In genomic region chr17:49001671-49002070, GRCh38 we compare ENCODE assay signal across 15 cellular contexts. TPM values are rescaled to one million over a fixed set of nuclear protein-coding genes. Genes with fewer than 3 reads are reported as not detected.
DNase-seq lines count a peak whose midpoint lies in the region; ATAC-seq and TF ChIP-seq lines count a peak whose summit lies in the region.
"Had no signal": no experiment of that assay in that cellular context is flagged by ENCODE, and none has a peak within 500 bp of the region (broad histone marks: within the 10 kb centered on the region; RNA-seq: fewer than 3 reads in every experiment).

No MANE protein-coding gene starts in this region.

- no peak for ATAC-seq in left lobe of liver
- no peak for ATAC-seq in omental fat pad (ENCODE audit: low FRiP score)

- H3K9me3 ChIP-seq in WERI-Rb-1 (ENCODE audit: severe bottlenecking) (no peaks in the 10 kb centered on the region), skeletal muscle satellite cell (replicated peaks; ENCODE audit: low read length) (no peaks in the 10 kb centered on the region)
- H3K9me3 ChIP-seq: thoracic aorta had no signal

- peak overlapping the region; percentile 81 for H3K4me2 ChIP-seq in skeletal muscle satellite cell (ENCODE audit: low read length)

- H3K27me3 ChIP-seq in WERI-Rb-1 (ENCODE audit: insufficient read depth, low read depth, severe bottlenecking) (no peaks in the 10 kb centered on the region), skeletal muscle satellite cell (ENCODE audit: control insufficient read depth, insufficient read depth, low read length) (peaks cover 17% of the 10 kb centered on the region)

- H3K36me3 Mint-ChIP-seq in HFFc6 (ENCODE audit: low read depth) = peaks cover 29% of the 10 kb centered on the region

- no peaks in the 10 kb centered on the region for H3K9me3 Mint-ChIP-seq in HFFc6

- DNase-seq in HFFc6 (no peak), WERI-Rb-1 (no peak), middle frontal gyrus (ENCODE audit: extremely low spot score, low spot score) (no peak), left lobe of liver (ENCODE audit: low spot score) (no peak), omental fat pad (ENCODE audit: low spot score) (no peak)
- DNase-seq in activated CD8-positive, alpha-beta memory T cell treated with anti-CD3 and anti-CD28 coated beads for 24 hours = no peak
- DNase-seq: activated CD4-positive, CD25-positive, alpha-beta regulatory T cell treated with anti-CD3 and anti-CD28 coated beads, Interleukin-2, amount 50 U/mL, for 72 hours; activated CD8-positive, alpha-beta memory T cell treated with anti-CD3 and anti-CD28 coated beads, Interleukin-2, amount 50 U/mL, for 48 hours; activated naive CD4-positive, alpha-beta T cell; retina; T-helper 2 cell had no signal

- peak overlapping the region; percentile 75 for H3K27ac Mint-ChIP-seq in HFFc6

- H3K36me3 ChIP-seq in WERI-Rb-1 (peaks cover 82% of the 10 kb centered on the region), skeletal muscle satellite cell (ENCODE audit: insufficient read depth, low read length) (no peaks in the 10 kb centered on the region)
- H3K36me3 ChIP-seq: thoracic aorta had no signal

- peaks cover 33% of the 10 kb centered on the region for H3K4me1 ChIP-seq in skeletal muscle satellite cell (ENCODE audit: control insufficient read depth, insufficient read depth, low read length)

- no peak overlapping the region for H3K27ac ChIP-seq in WERI-Rb-1
- H3K27ac ChIP-seq: thoracic aorta had no signal

- H3K27me3 Mint-ChIP-seq in HFFc6 (ENCODE audit: insufficient read depth) = peaks cover 21% of the 10 kb centered on the region

- H3K4me3 Mint-ChIP-seq in HFFc6 = peak overlapping the region; percentile 84

- peak overlapping the region; percentile 50 for H3K9ac ChIP-seq in skeletal muscle satellite cell (ENCODE audit: low read depth, low read length)

- H3K4me3 ChIP-seq in WERI-Rb-1 (ENCODE audit: low read depth, low read length) (peak overlapping the region; percentile 91), iPS-11a (ENCODE audit: low read depth, low read length) (peak overlapping the region; percentile 96), skeletal muscle satellite cell (ENCODE audit: low read length) (peak overlapping the region; percentile 34)
- H3K4me3 ChIP-seq: thoracic aorta had no signal

- H3K4me1 Mint-ChIP-seq in HFFc6 (ENCODE audit: low read depth) = peaks cover 75% of the 10 kb centered on the region

- TF ChIP-seq CTCF in HFFc6 (IDR thresholded peaks at IDR 0.05) = no peak
- TF ChIP-seq CTCF in WERI-Rb-1 (IDR thresholded peaks at IDR 0.05; ENCODE audit: low read depth, low read length) = no peak
- TF ChIP-seq CTCF in omental fat pad (IDR thresholded peaks at IDR 0.05) = no peak

RNA-seq across cellular contexts. Expression of gene IGF2BP1, which starts 4.5 kb away (rescaled TPM):
- total RNA-seq in HFFc6 (2021; fragmentation: NEBNext Ultra II Directional; extraction: Animal tissue kit (Norgen Biotek cat#: 25700)) = 10 to 100 TPM; 26.5 to 65.4 (median 60.0) TPM
- total RNA-seq in skeletal muscle satellite cell (2012; rRNA removed) = 1.3 and 3.3 TPM in 2 replicates
- 1.2 TPM for total RNA-seq in left lobe of liver
- under 1 TPM in 1 of 4 donors, not detected in 3; 0.16 TPM for total RNA-seq in omental fat pad

RNA-seq across cellular contexts. Expression of gene GIP, which starts 33.3 kb away (rescaled TPM):
- total RNA-seq in HFFc6 (2021; fragmentation: NEBNext Ultra II Directional; extraction: Animal tissue kit (Norgen Biotek cat#: 25700)) = under 1 TPM in 4 of 6 experiments, not detected in 2; 0.31 to 0.60 (median 0.35) TPM
- total RNA-seq in skeletal muscle satellite cell (2012; rRNA removed) = not detected in 2 replicates
- total RNA-seq in left lobe of liver (not detected), omental fat pad (not detected)
- total RNA-seq: liver, thoracic aorta had no signal

RNA-seq across cellular contexts. Expression of gene SNF8, which starts 57.0 kb away (rescaled TPM):
- 100 to 1,000 TPM; 131 to 176 (median 157) TPM for total RNA-seq in HFFc6 (2021; fragmentation: NEBNext Ultra II Directional; extraction: Animal tissue kit (Norgen Biotek cat#: 25700))
- total RNA-seq in skeletal muscle satellite cell (2012; rRNA removed) = 83.1 and 103 TPM in 2 replicates
- total RNA-seq in left lobe of liver = 53.4 TPM
- 10 to 100 TPM; 64.0 to 91.9 (median 76.8) TPM for total RNA-seq in omental fat pad

Comparison
In these comparisons a context has a peak if more than half of its experiments do, and no peak if none do; other contexts are left out.
1. H3K4me3 ChIP-seq: peak in every context shown above with its lines; median percentile 96 in iPS-11a; 91 in WERI-Rb-1; 34 in skeletal muscle satellite cell.
2. RNA of gene IGF2BP1, which starts 4.5 kb away (total RNA-seq): 26.5 to 65.4 TPM in HFFc6; 1.2 TPM in left lobe of liver (single experiment) and 0.16 TPM in omental fat pad; every median in the first group is over 10 times any median in the second.